In the genomic region with DNA sequence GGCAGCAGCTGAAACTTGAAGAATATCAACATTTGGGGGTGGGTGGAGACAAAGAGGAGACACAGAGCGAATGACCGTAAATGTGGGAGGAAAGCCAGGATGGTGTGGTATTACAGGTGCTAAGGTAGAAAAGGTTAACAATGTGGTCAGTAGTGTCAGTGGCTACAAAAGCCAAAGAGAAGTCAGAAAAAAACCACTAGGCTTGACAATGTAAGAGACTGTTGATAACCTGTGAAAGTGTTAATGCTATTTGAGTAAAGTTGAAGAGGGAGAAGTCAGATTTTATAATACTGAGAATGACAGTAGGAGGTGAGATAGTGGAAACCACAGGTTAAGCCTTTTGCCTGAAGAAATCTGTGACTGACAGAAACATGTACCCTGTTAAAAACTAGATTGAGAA, we compare ENCODE assay signal across 1 cellular context.
A peak's percentile ranks its signal among the peaks of the same experiment; 100 is the strongest.
TF ChIP-seq lines count a peak whose summit lies in the region.

No MANE protein-coding gene starts in this region.

TF ChIP-seq in GM12878, 131 proteins besides CTCF, POLR2A, EP300 and RAD21 (continued from another document):
- TF ChIP-seq, protein P1, sequence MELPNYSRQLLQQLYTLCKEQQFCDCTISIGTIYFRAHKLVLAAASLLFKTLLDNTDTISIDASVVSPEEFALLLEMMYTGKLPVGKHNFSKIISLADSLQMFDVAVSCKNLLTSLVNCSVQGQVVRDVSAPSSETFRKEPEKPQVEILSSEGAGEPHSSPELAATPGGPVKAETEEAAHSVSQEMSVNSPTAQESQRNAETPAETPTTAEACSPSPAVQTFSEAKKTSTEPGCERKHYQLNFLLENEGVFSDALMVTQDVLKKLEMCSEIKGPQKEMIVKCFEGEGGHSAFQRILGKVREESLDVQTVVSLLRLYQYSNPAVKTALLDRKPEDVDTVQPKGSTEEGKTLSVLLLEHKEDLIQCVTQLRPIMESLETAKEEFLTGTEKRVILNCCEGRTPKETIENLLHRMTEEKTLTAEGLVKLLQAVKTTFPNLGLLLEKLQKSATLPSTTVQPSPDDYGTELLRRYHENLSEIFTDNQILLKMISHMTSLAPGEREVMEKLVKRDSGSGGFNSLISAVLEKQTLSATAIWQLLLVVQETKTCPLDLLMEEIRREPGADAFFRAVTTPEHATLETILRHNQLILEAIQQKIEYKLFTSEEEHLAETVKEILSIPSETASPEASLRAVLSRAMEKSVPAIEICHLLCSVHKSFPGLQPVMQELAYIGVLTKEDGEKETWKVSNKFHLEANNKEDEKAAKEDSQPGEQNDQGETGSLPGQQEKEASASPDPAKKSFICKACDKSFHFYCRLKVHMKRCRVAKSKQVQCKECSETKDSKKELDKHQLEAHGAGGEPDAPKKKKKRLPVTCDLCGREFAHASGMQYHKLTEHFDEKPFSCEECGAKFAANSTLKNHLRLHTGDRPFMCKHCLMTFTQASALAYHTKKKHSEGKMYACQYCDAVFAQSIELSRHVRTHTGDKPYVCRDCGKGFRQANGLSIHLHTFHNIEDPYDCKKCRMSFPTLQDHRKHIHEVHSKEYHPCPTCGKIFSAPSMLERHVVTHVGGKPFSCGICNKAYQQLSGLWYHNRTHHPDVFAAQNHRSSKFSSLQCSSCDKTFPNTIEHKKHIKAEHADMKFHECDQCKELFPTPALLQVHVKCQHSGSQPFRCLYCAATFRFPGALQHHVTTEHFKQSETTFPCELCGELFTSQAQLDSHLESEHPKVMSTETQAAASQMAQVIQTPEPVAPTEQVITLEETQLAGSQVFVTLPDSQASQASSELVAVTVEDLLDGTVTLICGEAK (IDR thresholded peaks at IDR 0.05; ENCODE audit: borderline replicate concordance), result no peak
- TF ChIP-seq, protein P2, sequence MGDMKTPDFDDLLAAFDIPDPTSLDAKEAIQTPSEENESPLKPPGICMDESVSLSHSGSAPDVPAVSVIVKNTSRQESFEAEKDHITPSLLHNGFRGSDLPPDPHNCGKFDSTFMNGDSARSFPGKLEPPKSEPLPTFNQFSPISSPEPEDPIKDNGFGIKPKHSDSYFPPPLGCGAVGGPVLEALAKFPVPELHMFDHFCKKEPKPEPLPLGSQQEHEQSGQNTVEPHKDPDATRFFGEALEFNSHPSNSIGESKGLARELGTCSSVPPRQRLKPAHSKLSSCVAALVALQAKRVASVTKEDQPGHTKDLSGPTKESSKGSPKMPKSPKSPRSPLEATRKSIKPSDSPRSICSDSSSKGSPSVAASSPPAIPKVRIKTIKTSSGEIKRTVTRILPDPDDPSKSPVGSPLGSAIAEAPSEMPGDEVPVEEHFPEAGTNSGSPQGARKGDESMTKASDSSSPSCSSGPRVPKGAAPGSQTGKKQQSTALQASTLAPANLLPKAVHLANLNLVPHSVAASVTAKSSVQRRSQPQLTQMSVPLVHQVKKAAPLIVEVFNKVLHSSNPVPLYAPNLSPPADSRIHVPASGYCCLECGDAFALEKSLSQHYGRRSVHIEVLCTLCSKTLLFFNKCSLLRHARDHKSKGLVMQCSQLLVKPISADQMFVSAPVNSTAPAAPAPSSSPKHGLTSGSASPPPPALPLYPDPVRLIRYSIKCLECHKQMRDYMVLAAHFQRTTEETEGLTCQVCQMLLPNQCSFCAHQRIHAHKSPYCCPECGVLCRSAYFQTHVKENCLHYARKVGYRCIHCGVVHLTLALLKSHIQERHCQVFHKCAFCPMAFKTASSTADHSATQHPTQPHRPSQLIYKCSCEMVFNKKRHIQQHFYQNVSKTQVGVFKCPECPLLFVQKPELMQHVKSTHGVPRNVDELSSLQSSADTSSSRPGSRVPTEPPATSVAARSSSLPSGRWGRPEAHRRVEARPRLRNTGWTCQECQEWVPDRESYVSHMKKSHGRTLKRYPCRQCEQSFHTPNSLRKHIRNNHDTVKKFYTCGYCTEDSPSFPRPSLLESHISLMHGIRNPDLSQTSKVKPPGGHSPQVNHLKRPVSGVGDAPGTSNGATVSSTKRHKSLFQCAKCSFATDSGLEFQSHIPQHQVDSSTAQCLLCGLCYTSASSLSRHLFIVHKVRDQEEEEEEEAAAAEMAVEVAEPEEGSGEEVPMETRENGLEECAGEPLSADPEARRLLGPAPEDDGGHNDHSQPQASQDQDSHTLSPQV (IDR thresholded peaks at IDR 0.05), result no peak
- TF ChIP-seq CBFB (IDR thresholded peaks at IDR 0.05; ENCODE audit: low read depth) (no peak), WRNIP1 (IDR thresholded peaks at IDR 0.05; ENCODE audit: borderline replicate concordance, low read depth, low read length) (no peak), SIX5 (IDR thresholded peaks at IDR 0.05; ENCODE audit: low read depth, low read length, severe bottlenecking) (no peak), SREBF1 (IDR thresholded peaks at IDR 0.05; ENCODE audit: low read length) (no peak), IKZF1 (conservative IDR thresholded peaks at IDR 0.05) (no peak; the same call in 1 of the 2 replicates), FOS (IDR thresholded peaks at IDR 0.05; ENCODE audit: borderline replicate concordance, extremely low read depth, insufficient read length) (no peak), BCLAF1 (IDR thresholded peaks at IDR 0.05) (no peak), NFIC (IDR thresholded peaks at IDR 0.05; ENCODE audit: low read depth, low read length) (no peak), IKZF2 (IDR thresholded peaks at IDR 0.05) (peak; percentile 35; a peak in 2 of 4 replicates), PAX5 (IDR thresholded peaks at IDR 0.05; ENCODE audit: borderline replicate concordance, low read depth, low read length) (no peak), ZNF217 (IDR thresholded peaks at IDR 0.05) (no peak), NR2F1 (conservative IDR thresholded peaks at IDR 0.05) (peak; percentile 95), SRF (IDR thresholded peaks at IDR 0.05; ENCODE audit: low read depth in 2 of 2, low read length in 2 of 2) (no peak), MYB (IDR thresholded peaks at IDR 0.05; ENCODE audit: borderline replicate concordance, low read depth, low read length) (no peak), CHD4 (IDR thresholded peaks at IDR 0.05) (no peak)
- TF ChIP-seq, protein P3, sequence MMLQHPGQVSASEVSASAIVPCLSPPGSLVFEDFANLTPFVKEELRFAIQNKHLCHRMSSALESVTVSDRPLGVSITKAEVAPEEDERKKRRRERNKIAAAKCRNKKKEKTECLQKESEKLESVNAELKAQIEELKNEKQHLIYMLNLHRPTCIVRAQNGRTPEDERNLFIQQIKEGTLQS (IDR thresholded peaks at IDR 0.05; ENCODE audit: borderline replicate concordance, extremely low read depth, low read depth, low read length), result no peak
